ENCODE assay signal across 8 cellular contexts in the genomic region with DNA sequence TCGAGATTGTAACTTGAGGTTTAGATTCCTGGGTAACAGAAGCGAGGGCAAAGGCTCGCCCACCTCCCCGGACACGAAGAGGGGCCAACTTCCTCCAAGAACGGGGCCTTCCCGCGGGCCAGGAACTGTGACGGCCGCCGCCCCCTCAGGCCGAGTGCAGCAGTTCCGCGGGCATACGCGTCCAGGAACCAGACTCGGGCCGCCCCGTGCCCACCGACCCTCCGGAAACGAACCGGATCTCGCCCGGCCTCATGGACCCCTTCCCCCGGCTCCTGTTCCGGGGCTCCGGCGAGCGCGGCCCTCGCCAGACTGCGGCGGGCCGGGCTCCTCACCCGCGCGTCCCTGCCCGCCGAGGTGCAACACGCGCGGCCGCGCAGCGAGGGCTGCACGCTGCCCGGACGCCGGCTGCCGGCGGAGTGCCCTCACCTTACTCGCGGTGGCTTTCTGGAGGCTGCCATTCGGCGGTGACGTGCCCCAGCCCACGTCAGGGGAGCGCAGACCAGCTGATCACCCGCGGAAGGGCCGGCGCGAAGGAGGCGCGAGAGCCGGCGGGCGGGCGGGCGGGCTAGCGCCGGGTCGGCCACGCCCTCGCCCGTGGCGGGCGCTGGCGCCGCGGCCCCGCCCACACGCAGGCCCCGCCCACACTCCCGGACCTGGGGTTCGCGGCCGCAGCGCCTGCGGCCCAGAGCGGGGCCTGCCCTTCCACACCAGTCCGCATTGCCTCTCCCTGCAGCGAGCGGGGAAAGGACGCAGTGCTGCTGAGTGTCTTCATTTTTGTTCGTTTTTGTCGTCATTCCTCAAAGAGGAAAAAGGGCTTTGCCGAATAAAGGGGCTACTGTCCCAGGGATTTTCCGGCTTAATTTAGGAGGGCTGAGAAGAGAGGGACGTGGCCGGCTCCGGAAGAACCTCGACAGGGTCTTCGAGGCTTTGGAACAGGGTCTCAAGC. TPM values are rescaled to one million over a fixed set of nuclear protein-coding genes. Genes with fewer than 3 reads are reported as not detected.
DNase-seq lines count a peak whose midpoint lies in the region; ATAC-seq and TF ChIP-seq lines count a peak whose summit lies in the region.

XPNPEP1 (minus strand) TSS at position 536 of the 946 bp plus-strand sequence; CDS start at position 458, 78 bp downstream.

- H3K9me3 ChIP-seq in A673 (ENCODE audit: low read depth, low read length, poor library complexity, severe bottlenecking) = no peaks in the 10 kb centered on the region

- H3K36me3 ChIP-seq in A673 (ENCODE audit: insufficient read depth, low read length, poor library complexity, severe bottlenecking) (no peaks in the 10 kb centered on the region), kidney epithelial cell (ENCODE audit: control insufficient read depth, insufficient read depth, low read length) (no peaks in the 10 kb centered on the region)

- intact Hi-C loops in A673 (cut with micrococcal nuclease; ENCODE audit: unreplicated experiment) = no loop called here

- no TSS peak for BruUV-seq in A673 (replicated peaks; lab: Mats Ljungman, UMichigan)

- CTCF ChIA-PET in A673 (lab: Charles Lee) = no interaction called here

- H3K4me1 ChIP-seq in A673 (ENCODE audit: insufficient read depth, low read length, poor library complexity, severe bottlenecking) = peaks cover 10% of the 10 kb centered on the region

- no peaks in the 10 kb centered on the region for H3K27me3 ChIP-seq in A673 (replicated peaks; ENCODE audit: insufficient read depth, low read depth, low read length, poor library complexity)
- no peaks in the 10 kb centered on the region for H3K27me3 ChIP-seq in kidney epithelial cell (ENCODE audit: control insufficient read depth, insufficient read depth, low read length)

- DNase-seq in A673 (ENCODE audit: low spot score) = peak; percentile 87
- DNase-seq in NCI-H2196 (lab: John Stamatoyannopoulos, UW; ENCODE audit: unreplicated experiment) = peak; percentile 61
- peak; percentile 87 for DNase-seq in cerebellar cortex (ENCODE audit: low spot score)
- DNase-seq in kidney epithelial cell (ENCODE audit: low read depth) = no peak
- peak; percentile 89 for DNase-seq in stimulated activated CD4-positive, alpha-beta T cell treated with anti-CD3 and anti-CD28 coated beads, Interleukin-15, amount 100 ng/mL, for 24 hours

- TF ChIP-seq CTCF in A673 (conservative IDR thresholded peaks at IDR 0.05; ENCODE audit: low read depth, low read length) (no peak), kidney epithelial cell (IDR thresholded peaks at IDR 0.05; ENCODE audit: insufficient read depth, low read length, poor library complexity, severe bottlenecking) (no peak)

- POLR2A ChIA-PET in A673 (lab: Charles Lee; ENCODE audit: low non-redundant PET) = no interaction called here

- H3K4me3 ChIP-seq in A673 (ENCODE audit: low read depth, low read length, poor library complexity, severe bottlenecking) (peak within 1 kb of the TSS; percentile 61), kidney epithelial cell (ENCODE audit: low read depth, low read length) (peak within 1 kb of the TSS; percentile 86)

- H3K27ac ChIP-seq in A673 (ENCODE audit: low read depth, low read length, poor library complexity, severe bottlenecking) = peak within 1 kb of the TSS; percentile 68

- ATAC-seq in GM18858 (IDR thresholded peaks at IDR 0.05; ENCODE audit: unreplicated experiment) = peak; percentile 91
- peak; percentile 90 for ATAC-seq in HG03064 (IDR thresholded peaks at IDR 0.05; ENCODE audit: low read depth, unreplicated experiment)
- peak; percentile 93 to 95 for ATAC-seq in activated CD4-positive, CD25-positive, alpha-beta regulatory T cell treated with anti-CD3 and anti-CD28 coated beads, Interleukin-2, amount 50 U/mL, for 24 hours

RNA-seq across cellular contexts. Expression of gene XPNPEP1, which starts in this region (rescaled TPM):
- total RNA-seq in A673 (2021) (65.4 and 72.5 TPM in 2 replicates), kidney epithelial cell (94.6 and 111 TPM in 2 replicates)
